In the genomic region with DNA sequence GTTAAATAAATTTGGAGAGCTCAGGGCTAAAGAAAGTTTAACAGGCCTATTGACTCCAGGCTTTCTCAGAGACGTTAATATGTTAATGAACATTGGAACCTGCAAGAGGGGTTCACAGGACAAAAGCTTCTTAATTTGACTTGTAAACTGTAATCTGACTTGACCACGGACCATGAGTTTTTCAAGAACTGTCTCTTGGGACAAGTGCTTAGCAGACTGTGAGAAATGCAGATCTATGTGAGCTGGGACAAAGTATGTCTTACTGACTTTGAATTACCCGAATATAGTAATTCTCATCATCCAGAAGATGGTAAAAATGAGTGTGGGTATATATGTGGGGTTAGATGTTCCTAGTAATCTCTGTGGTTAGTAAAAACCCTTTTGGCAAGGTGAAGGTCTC, we compare ENCODE assay signal across 19 cellular contexts.
DNase-seq lines count a peak whose midpoint lies in the region; ATAC-seq, FAIRE-seq and TF ChIP-seq lines count a peak whose summit lies in the region.
"Had no signal": no experiment of that assay in that cellular context is flagged by ENCODE, and none has a peak within 500 bp of the region (broad histone marks: within the 10 kb centered on the region; RNA-seq: fewer than 3 reads in every experiment).

No MANE protein-coding gene starts in this region.

- DNase-seq in GM12878 (ENCODE audit: low read depth, low spot score) = no peak
- no peak for DNase-seq in ACHN
- no peak for DNase-seq in stimulated activated CD4-positive, alpha-beta T cell treated with anti-CD3 and anti-CD28 coated beads, Interleukin-1b, Interleukin-23, amount 100 ng/mL, for 48 hours
- DNase-seq: AML-193; C1 segment of cervical spinal cord; CD4-positive, alpha-beta memory T cell; DMS79; EL; HCEC 1CT; IMR-90; KG1 had no signal

- no peaks in the 10 kb centered on the region for H3K27me3 ChIP-seq in BLaER1
- H3K27me3 ChIP-seq in GM12878 (replicated peaks in 1 of 2; ENCODE audit: control insufficient read depth in 2 of 2, insufficient read depth in 2 of 2, low read length in 1 of 2) = no peaks in the 10 kb centered on the region; a peak in 1 of 4 replicates

- TF ChIP-seq RAD21 in GM12878 (IDR thresholded peaks at IDR 0.05; ENCODE audit: insufficient read depth, low read depth, low read length) = no peak

- H3K4me3 ChIP-seq in BLaER1 (no peak overlapping the region), GM12878 (no peak overlapping the region)

- no peaks in the 10 kb centered on the region for H3K79me2 ChIP-seq in GM12878 (ENCODE audit: control insufficient read depth, insufficient read depth, low read length)

- TF ChIP-seq CTCF in GM12878 (IDR thresholded peaks at IDR 0.05 in 2 of 3, conservative IDR thresholded peaks at IDR 0.05 in 1 of 3; ENCODE audit: control insufficient read depth in 2 of 3, extremely low read depth in 1 of 3, insufficient read depth in 1 of 3, low read depth in 3 of 3, low read length in 3 of 3) = no peak

- no peak overlapping the region for H2AFZ ChIP-seq in GM12878 (ENCODE audit: control insufficient read depth, low read depth, low read length)

- H3K27ac ChIP-seq in BLaER1 (no peak overlapping the region), GM12878 (ENCODE audit: control insufficient read depth, insufficient read depth) (no peak overlapping the region)
- H3K27ac ChIP-seq: 22Rv1 had no signal

- POLR2A ChIA-PET in GM12878 (lab: Charles Lee) = no interaction called here

- no TSS peak for BruUV-seq in GM12878 (replicated peaks; lab: Mats Ljungman, UMichigan)

- TF ChIP-seq POLR2A in GM12878 (IDR thresholded peaks at IDR 0.05; ENCODE audit: low read depth, low read length) = no peak

- H3K4me2 ChIP-seq in BLaER1 (peak overlapping the region; percentile 8), GM12878 (ENCODE audit: control insufficient read depth, insufficient read depth) (no peak overlapping the region)

- RAD21 ChIA-PET in GM12878 (lab: Charles Lee; ENCODE audit: unreplicated experiment) = no interaction called here

- H3K36me3 ChIP-seq in BLaER1 (no peaks in the 10 kb centered on the region), GM12878 (ENCODE audit: control insufficient read depth in 2 of 2, insufficient read depth in 2 of 2, low read length in 1 of 2) (no peaks in the 10 kb centered on the region)

- in situ Hi-C loops in GM12878 (cut with MboI) = no loop called here
- in situ Hi-C loops in ACHN (cut with HindIII; ENCODE audit: low pct_ligation_motif_present, low pct_unique_long_range_greater_than_20kb, low sequenced_read_pairs) = no loop called here

- H3K9me3 ChIP-seq in BLaER1 (no peaks in the 10 kb centered on the region), GM12878 (replicated peaks; ENCODE audit: control insufficient read depth, insufficient read depth, low read length) (no peaks in the 10 kb centered on the region)

- H3K9ac ChIP-seq in BLaER1 (no peak overlapping the region), GM12878 (ENCODE audit: control insufficient read depth, insufficient read depth, low read length) (no peak overlapping the region)

- no peak for TF ChIP-seq EP300 in GM12878 (IDR thresholded peaks at IDR 0.05; ENCODE audit: borderline replicate concordance in 1 of 2, control insufficient read depth in 1 of 2, low read depth in 2 of 2, low read length in 2 of 2)

- no peaks in the 10 kb centered on the region for H4K20me1 ChIP-seq in BLaER1
- H4K20me1 ChIP-seq in GM12878 (ENCODE audit: control insufficient read depth, insufficient read depth) = no peaks in the 10 kb centered on the region; the same call in 1 of the 2 replicates

- SMC1A ChIA-PET in GM12878 (lab: Charles Lee; ENCODE audit: uncharacterized antibody, unreplicated experiment) = interaction anchor here (1.0 to 1.4 kb wide), 2 partner anchors 12 to 48 kb away, joined by 3 to 5 read pairs; no protein-coding TSS in a partner anchor

- H3K4me1 ChIP-seq in BLaER1 (peaks cover 15% of the 10 kb centered on the region; the same call in 1 of the 2 replicates), GM12878 (ENCODE audit: control insufficient read depth, insufficient read depth, low read length) (no peaks in the 10 kb centered on the region)

- peak; percentile 83 for ATAC-seq in GM18907 (IDR thresholded peaks at IDR 0.05; ENCODE audit: unreplicated experiment)
- ATAC-seq in HG02981 (IDR thresholded peaks at IDR 0.05; ENCODE audit: unreplicated experiment) = peak; percentile 51
- no peak for ATAC-seq in GM12878
- ATAC-seq in HG03097 (IDR thresholded peaks at IDR 0.05; ENCODE audit: low FRiP score, unreplicated experiment) = no peak

- intact Hi-C loops in GM12878 (cut with micrococcal nuclease; ENCODE audit: unreplicated experiment) = no loop called here

- WGBS in GM12878 (ENCODE audit: insufficient coverage, insufficient replicate concordance, low lambda C conversion rate, missing lambda C conversion rate) = 0% methylated on average over 3 of the region's 3 CpGs

- no peak for FAIRE-seq in GM12878 (lab: Jason Lieb, UNC)
- FAIRE-seq: G401.6, GM12892, H1 had no signal

- CTCF ChIA-PET in GM12878 (lab: Yijun Ruan, JAX) = no interaction called here

TF ChIP-seq in GM12878, 131 proteins besides CTCF, POLR2A, EP300 and RAD21:
- TF ChIP-seq MEF2B (IDR thresholded peaks at IDR 0.05; ENCODE audit: partially characterized antibody, poor library complexity, severe bottlenecking) (peak; percentile 58), SIX5 (IDR thresholded peaks at IDR 0.05; ENCODE audit: low read depth, low read length, severe bottlenecking) (no peak)

Comparison
In these comparisons a context has a peak if more than half of its experiments do, and no peak if none do; other contexts are left out.
1. ATAC-seq: peak in GM18907 (single experiment) and HG02981 (single experiment); none in GM12878 (single experiment) and HG03097 (single experiment).